In the genomic region with DNA sequence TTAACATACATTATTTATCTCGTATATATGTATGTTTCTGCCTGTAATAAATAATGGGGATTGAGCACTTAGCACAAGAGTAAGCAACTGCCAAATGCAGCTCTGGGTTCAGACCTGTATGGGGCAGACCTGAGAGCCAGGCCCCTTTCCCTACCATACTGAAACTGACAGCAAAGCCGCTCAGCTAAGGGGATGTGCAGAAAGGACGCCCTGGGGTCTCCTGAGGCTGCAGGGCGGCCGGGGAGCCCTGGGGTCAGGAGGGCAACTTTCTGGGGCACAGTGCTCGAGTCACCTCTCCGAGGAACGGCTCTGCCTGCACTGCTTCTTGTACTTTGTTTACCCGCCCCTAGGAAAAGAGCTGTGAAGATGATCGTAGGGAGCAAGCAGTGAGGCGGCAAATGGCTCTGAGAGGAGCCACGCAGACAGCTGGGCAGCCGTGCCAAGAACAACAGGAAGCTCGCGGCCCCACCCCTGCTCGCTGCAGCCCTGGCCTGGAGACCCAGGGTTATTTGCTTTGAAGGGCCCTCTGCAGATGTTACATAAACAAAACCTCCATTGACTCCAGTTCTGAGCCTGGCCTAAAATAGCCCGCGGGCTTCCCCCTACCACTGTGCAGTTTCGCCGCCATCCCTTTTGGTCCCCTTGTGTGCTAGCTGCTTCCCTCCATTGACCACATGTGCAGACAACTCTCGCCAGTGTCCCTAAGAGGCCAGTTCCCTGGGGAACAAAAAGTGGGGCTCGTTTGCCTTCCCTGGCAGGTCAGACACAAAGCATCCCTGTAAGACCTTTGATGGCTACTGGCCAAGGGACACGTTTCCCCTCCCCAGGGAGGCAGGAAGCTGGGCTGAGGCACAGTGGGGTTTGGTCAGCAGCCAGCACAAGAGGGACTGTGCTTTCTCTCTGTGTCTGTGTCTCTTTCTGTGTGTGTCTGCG, we compare ENCODE assay signal across 8 cellular contexts.
DNase-seq lines count a peak whose midpoint lies in the region; ATAC-seq and TF ChIP-seq lines count a peak whose summit lies in the region.

No MANE protein-coding gene starts in this region.

- H3K9me3 Mint-ChIP-seq in stimulated activated effector memory CD8-positive, alpha-beta T cell treated with anti-CD3 and anti-CD28 coated beads, Interleukin-12 subunit alpha, Interleukin-12 subunit beta, amount 100 ng/mL, for 72 hours: peaks cover 2% of the 10 kb centered on the region

- H3K27ac Mint-ChIP-seq in stimulated activated effector memory CD8-positive, alpha-beta T cell treated with anti-CD3 and anti-CD28 coated beads, Interleukin-12 subunit alpha, Interleukin-12 subunit beta, amount 100 ng/mL, for 72 hours: no peak overlapping the region

- peak overlapping the region in 1 of 2 donors; percentile 29 for H3K4me3 ChIP-seq in cardiac fibroblast (replicated peaks in 1 of 2; ENCODE audit: low read depth in 2 of 2, low read length in 2 of 2)

- H3K36me3 Mint-ChIP-seq in stimulated activated effector memory CD8-positive, alpha-beta T cell treated with anti-CD3 and anti-CD28 coated beads, Interleukin-12 subunit alpha, Interleukin-12 subunit beta, amount 100 ng/mL, for 72 hours: no peaks in the 10 kb centered on the region

- H3K4me1 Mint-ChIP-seq in stimulated activated effector memory CD8-positive, alpha-beta T cell treated with anti-CD3 and anti-CD28 coated beads, Interleukin-12 subunit alpha, Interleukin-12 subunit beta, amount 100 ng/mL, for 72 hours: peaks cover 13% of the 10 kb centered on the region

- TF ChIP-seq CTCF in cardiac fibroblast (IDR thresholded peaks at IDR 0.05; ENCODE audit: low read depth, low read length): peak; percentile 27

- peak; percentile 81 for ATAC-seq in GM21381 (IDR thresholded peaks at IDR 0.05; ENCODE audit: unreplicated experiment)
- ATAC-seq in HG03571 (IDR thresholded peaks at IDR 0.05; ENCODE audit: unreplicated experiment): peak; percentile 79
- peak; percentile 31 for ATAC-seq in stimulated activated effector memory CD8-positive, alpha-beta T cell treated with anti-CD3 and anti-CD28 coated beads, Interleukin-12 subunit alpha, Interleukin-12 subunit beta, amount 100 ng/mL, for 72 hours

- peak; percentile 74 for DNase-seq in ELR (ENCODE audit: low read depth)
- peak; percentile 43 to 59 for DNase-seq in NOMO-1 (lab: John Stamatoyannopoulos, UW; ENCODE audit: unreplicated experiment in 2 of 2)
- peak; percentile 91 to 92 for DNase-seq in cardiac fibroblast (ENCODE audit: low read depth in 2 of 2)
- DNase-seq in kidney tubule cell (ENCODE audit: low spot score): peak; percentile 74
- DNase-seq in stimulated activated effector memory CD8-positive, alpha-beta T cell treated with anti-CD3 and anti-CD28 coated beads, Interleukin-12 subunit alpha, Interleukin-12 subunit beta, amount 100 ng/mL, for 72 hours (ENCODE audit: low spot score in 2 of 2): no peak
- no peak for DNase-seq in effector CD8-positive, alpha-beta T cell (lab: John Stamatoyannopoulos, UW)

- peak overlapping the region; percentile 39 for H3K4me3 Mint-ChIP-seq in stimulated activated effector memory CD8-positive, alpha-beta T cell treated with anti-CD3 and anti-CD28 coated beads, Interleukin-12 subunit alpha, Interleukin-12 subunit beta, amount 100 ng/mL, for 72 hours

Comparison
In these comparisons a context has a peak if more than half of its experiments do, and no peak if none do; other contexts are left out.
1. DNase-seq: peak in ELR (single experiment), NOMO-1 (2 of 2), cardiac fibroblast (2 of 2) and kidney tubule cell (single experiment); none in stimulated activated effector memory CD8-positive, alpha-beta T cell treated with anti-CD3 and anti-CD28 coated beads, Interleukin-12 subunit alpha, Interleukin-12 subunit beta, amount 100 ng/mL, for 72 hours (0 of 2) and effector CD8-positive, alpha-beta T cell (single experiment).
2. ATAC-seq: peak in every context shown above with its lines; median percentile 81 in GM21381; 79 in HG03571; 31 in stimulated activated effector memory CD8-positive, alpha-beta T cell treated with anti-CD3 and anti-CD28 coated beads, Interleukin-12 subunit alpha, Interleukin-12 subunit beta, amount 100 ng/mL, for 72 hours.